In genomic region chr1:240611619-240612490, GRCh38 we compare ENCODE assay signal across 8 cellular contexts. TPM values are rescaled to one million over a fixed set of nuclear protein-coding genes. Genes with fewer than 3 reads are reported as not detected.
DNase-seq lines count a peak whose midpoint lies in the region; ATAC-seq, FAIRE-seq and TF ChIP-seq lines count a peak whose summit lies in the region.

Gene GREM2, minus strand, starts transcription at chr1:240612155. Its CDS starts 118,680 bp downstream, at chr1:240493475.

- DNase-seq in GM12891 (ENCODE audit: insufficient read length, low spot score) = peak; percentile 27
- DNase-seq in HEK293T (ENCODE audit: extremely low spot score) = peak; percentile 67
- DNase-seq in MV-4-11 (lab: John Stamatoyannopoulos, UW) = peak; percentile 70
- peak; percentile 70 for DNase-seq in activated CD4-positive, alpha-beta memory T cell treated with anti-CD3 and anti-CD28 coated beads, Interleukin-2, amount 10 ng/mL, durations not matched to agents 7 days and 5 days
- DNase-seq in endodermal cell = peak; percentile 88
- no peak for DNase-seq in stimulated activated naive B cell treated with anti-CD40 and anti-IgM and Interleukin-4, amounts not matched to agents 10 μg/mL and 1 μg/mL and 100 μg/mL, for 72 hours
- DNase-seq in NCI-H446 (lab: John Stamatoyannopoulos, UW) = no peak

- peaks cover 48% of the 10 kb centered on the region for H3K4me1 Mint-ChIP-seq in activated CD4-positive, alpha-beta memory T cell treated with anti-CD3 and anti-CD28 coated beads, Interleukin-2, amount 10 ng/mL, durations not matched to agents 7 days and 5 days
- H3K4me1 Mint-ChIP-seq in endodermal cell = peaks cover 53% of the 10 kb centered on the region
- peaks cover 7 to 10% of the 10 kb centered on the region in 2 donors for H3K4me1 Mint-ChIP-seq in stimulated activated naive B cell treated with anti-CD40 and anti-IgM and Interleukin-4, amounts not matched to agents 10 μg/mL and 1 μg/mL and 100 μg/mL, for 72 hours

- H3K27ac ChIP-seq in endodermal cell (ENCODE audit: low read depth, low read length) = no peak within 1 kb of the TSS

- WGBS in endodermal cell (ENCODE audit: insufficient coverage in 1 of 2, insufficient read length in 1 of 2), 2 experiments = 3 to 7% methylated on average over 10 to 40 of the region's 40 CpGs

- FAIRE-seq in GM12891 (lab: Jason Lieb, UNC) = peak; percentile 31

- H3K4me3 ChIP-seq in endodermal cell (ENCODE audit: low read length) (peak within 1 kb of the TSS; percentile 93), mononuclear cell (ENCODE audit: low read length) (peak within 1 kb of the TSS; percentile 14)

- no peak for TF ChIP-seq POLR2A in GM12891 (IDR thresholded peaks at IDR 0.05; ENCODE audit: low read depth, low read length)

- no peaks in the 10 kb centered on the region for H3K27me3 ChIP-seq in endodermal cell (ENCODE audit: control insufficient read depth, insufficient read depth, low read length, poor library complexity, severe bottlenecking)
- peaks cover 46% of the 10 kb centered on the region for H3K27me3 ChIP-seq in mononuclear cell (ENCODE audit: insufficient read depth, low read length)

- H3K27ac Mint-ChIP-seq in activated CD4-positive, alpha-beta memory T cell treated with anti-CD3 and anti-CD28 coated beads, Interleukin-2, amount 10 ng/mL, durations not matched to agents 7 days and 5 days = peak within 1 kb of the TSS; percentile 77
- H3K27ac Mint-ChIP-seq in endodermal cell = peak within 1 kb of the TSS; percentile 86
- peak within 1 kb of the TSS; percentile 56 for H3K27ac Mint-ChIP-seq in stimulated activated naive B cell treated with anti-CD40 and anti-IgM and Interleukin-4, amounts not matched to agents 10 μg/mL and 1 μg/mL and 100 μg/mL, for 72 hours

- ATAC-seq in stimulated activated naive B cell treated with anti-CD40 and anti-IgM and Interleukin-4, amounts not matched to agents 10 μg/mL and 1 μg/mL and 100 μg/mL, for 72 hours (replicated peaks) = peak; percentile 79 to 87

- no peaks in the 10 kb centered on the region for H3K36me3 Mint-ChIP-seq in activated CD4-positive, alpha-beta memory T cell treated with anti-CD3 and anti-CD28 coated beads, Interleukin-2, amount 10 ng/mL, durations not matched to agents 7 days and 5 days (ENCODE audit: low read depth)
- no peaks in the 10 kb centered on the region for H3K36me3 Mint-ChIP-seq in endodermal cell (ENCODE audit: low read depth)
- no peaks in the 10 kb centered on the region for H3K36me3 Mint-ChIP-seq in stimulated activated naive B cell treated with anti-CD40 and anti-IgM and Interleukin-4, amounts not matched to agents 10 μg/mL and 1 μg/mL and 100 μg/mL, for 72 hours

- peak within 1 kb of the TSS; percentile 62 for H3K9ac ChIP-seq in endodermal cell (ENCODE audit: extremely low read depth, low read length, poor library complexity, severe bottlenecking)

- peaks cover 36% of the 10 kb centered on the region for H3K27me3 Mint-ChIP-seq in activated CD4-positive, alpha-beta memory T cell treated with anti-CD3 and anti-CD28 coated beads, Interleukin-2, amount 10 ng/mL, durations not matched to agents 7 days and 5 days
- H3K27me3 Mint-ChIP-seq in endodermal cell (ENCODE audit: insufficient read depth) = no peaks in the 10 kb centered on the region
- peaks cover 36 to 37% of the 10 kb centered on the region in 2 donors for H3K27me3 Mint-ChIP-seq in stimulated activated naive B cell treated with anti-CD40 and anti-IgM and Interleukin-4, amounts not matched to agents 10 μg/mL and 1 μg/mL and 100 μg/mL, for 72 hours

- H3K9me3 ChIP-seq in endodermal cell (ENCODE audit: control insufficient read depth, low read length) (no peaks in the 10 kb centered on the region), mononuclear cell (ENCODE audit: low read depth, low read length) (no peaks in the 10 kb centered on the region)

- H3K4me3 Mint-ChIP-seq in activated CD4-positive, alpha-beta memory T cell treated with anti-CD3 and anti-CD28 coated beads, Interleukin-2, amount 10 ng/mL, durations not matched to agents 7 days and 5 days = peak within 1 kb of the TSS; percentile 85
- peak within 1 kb of the TSS; percentile 85 for H3K4me3 Mint-ChIP-seq in endodermal cell
- peak within 1 kb of the TSS; percentile 84 to 85 for H3K4me3 Mint-ChIP-seq in stimulated activated naive B cell treated with anti-CD40 and anti-IgM and Interleukin-4, amounts not matched to agents 10 μg/mL and 1 μg/mL and 100 μg/mL, for 72 hours

- POLR2A ChIA-PET in HEK293T (lab: Yijun Ruan, JAX) = interaction anchor here (1.0 kb wide), 1 partner anchor 39 kb away, joined by 3 read pairs; no protein-coding TSS in a partner anchor
- POLR2A ChIA-PET in activated CD4-positive, alpha-beta memory T cell treated with anti-CD3 and anti-CD28 coated beads, Interleukin-2, amount 10 ng/mL, durations not matched to agents 7 days and 5 days (lab: Charles Lee) = interaction anchor here (0.7 to 2.6 kb wide), 3 partner anchors 10 to 113 kb away, joined by 3 to 19 read pairs (median 4); no protein-coding TSS in a partner anchor

- no peak for TF ChIP-seq CTCF in endodermal cell (conservative IDR thresholded peaks at IDR 0.05)

- H3K4me1 ChIP-seq in endodermal cell (ENCODE audit: control insufficient read depth, insufficient read depth, low read length) (peaks cover 20% of the 10 kb centered on the region), mononuclear cell (ENCODE audit: insufficient read depth, low read length) (no peaks in the 10 kb centered on the region)

- H3K36me3 ChIP-seq in endodermal cell (ENCODE audit: control insufficient read depth, insufficient read depth, low read length) = no peaks in the 10 kb centered on the region

- CTCF ChIA-PET in HEK293T (lab: Yijun Ruan, JAX) = interaction anchor here (0.6 to 1.1 kb wide), 2 partner anchors 130 to 422 kb away, joined by 3 to 6 read pairs; no protein-coding TSS in a partner anchor
- CTCF ChIA-PET in activated CD4-positive, alpha-beta memory T cell treated with anti-CD3 and anti-CD28 coated beads, Interleukin-2, amount 10 ng/mL, durations not matched to agents 7 days and 5 days (lab: Charles Lee) = interaction anchor here (0.7 to 1.1 kb wide), 2 partner anchors 35 to 129 kb away, joined by 3 to 4 read pairs; no protein-coding TSS in a partner anchor

- peaks cover 4% of the 10 kb centered on the region for H3K9me3 Mint-ChIP-seq in activated CD4-positive, alpha-beta memory T cell treated with anti-CD3 and anti-CD28 coated beads, Interleukin-2, amount 10 ng/mL, durations not matched to agents 7 days and 5 days
- H3K9me3 Mint-ChIP-seq in endodermal cell = no peaks in the 10 kb centered on the region
- H3K9me3 Mint-ChIP-seq in stimulated activated naive B cell treated with anti-CD40 and anti-IgM and Interleukin-4, amounts not matched to agents 10 μg/mL and 1 μg/mL and 100 μg/mL, for 72 hours = no peaks in the 10 kb centered on the region

TF ChIP-seq in GM12891, 5 proteins besides CTCF, POLR2A, EP300 and RAD21:
- TF ChIP-seq POLR2AphosphoS5 (IDR thresholded peaks at IDR 0.05; ENCODE audit: low read depth, low read length) (no peak), POU2F2 (IDR thresholded peaks at IDR 0.05; ENCODE audit: low read depth, low read length) (no peak), TAF1 (IDR thresholded peaks at IDR 0.05; ENCODE audit: low read depth, low read length) (no peak)

TF ChIP-seq in HEK293T, 16 proteins besides CTCF, POLR2A, EP300 and RAD21:
- TF ChIP-seq BHLHE40 (IDR thresholded peaks at IDR 0.05; ENCODE audit: borderline replicate concordance) (no peak), TARDBP (IDR thresholded peaks at IDR 0.05) (no peak), SUZ12 (IDR thresholded peaks at IDR 0.05) (no peak), CTBP1 (IDR thresholded peaks at IDR 0.05; ENCODE audit: borderline replicate concordance) (no peak), PKNOX1 (IDR thresholded peaks at IDR 0.05) (peak; percentile 62), FOXK2 (IDR thresholded peaks at IDR 0.05) (no peak)

RNA-seq across cellular contexts. Expression of gene GREM2, which starts in this region (rescaled TPM):
- polyA plus RNA-seq in GM12891 (2012; ENCODE audit: low read depth, missing spikeins) = not detected
- total RNA-seq in activated CD4-positive, alpha-beta memory T cell treated with anti-CD3 and anti-CD28 coated beads, Interleukin-2, amount 10 ng/mL, durations not matched to agents 7 days and 5 days = 1 to 10 TPM; 1.4 to 1.6 TPM
- total RNA-seq in endodermal cell = 10 to 100 TPM in 1 of 2 donors, 1 to 10 TPM in 1; 7.8 to 10.9 TPM
- polyA plus RNA-seq in endodermal cell (2013, experiment 1 of 2) = 6.3 TPM
- polyA plus RNA-seq in endodermal cell (2013, experiment 2 of 2) = 6.1 TPM
- total RNA-seq in mononuclear cell = 0.31 TPM

Comparison
In these comparisons a context has a peak if more than half of its experiments do, and no peak if none do; other contexts are left out.
1. DNase-seq: peak in GM12891 (single experiment), HEK293T (single experiment), MV-4-11 (single experiment), activated CD4-positive, alpha-beta memory T cell treated with anti-CD3 and anti-CD28 coated beads, Interleukin-2, amount 10 ng/mL, durations not matched to agents 7 days and 5 days (single experiment) and endodermal cell (single experiment); none in stimulated activated naive B cell treated with anti-CD40 and anti-IgM and Interleukin-4, amounts not matched to agents 10 μg/mL and 1 μg/mL and 100 μg/mL, for 72 hours (single experiment) and NCI-H446 (0 of 2).
2. Peak in every context shown above with its lines, with median percentiles within 50 percentile points of each other: H3K27ac Mint-ChIP-seq and H3K4me3 Mint-ChIP-seq.